In the genomic region with DNA sequence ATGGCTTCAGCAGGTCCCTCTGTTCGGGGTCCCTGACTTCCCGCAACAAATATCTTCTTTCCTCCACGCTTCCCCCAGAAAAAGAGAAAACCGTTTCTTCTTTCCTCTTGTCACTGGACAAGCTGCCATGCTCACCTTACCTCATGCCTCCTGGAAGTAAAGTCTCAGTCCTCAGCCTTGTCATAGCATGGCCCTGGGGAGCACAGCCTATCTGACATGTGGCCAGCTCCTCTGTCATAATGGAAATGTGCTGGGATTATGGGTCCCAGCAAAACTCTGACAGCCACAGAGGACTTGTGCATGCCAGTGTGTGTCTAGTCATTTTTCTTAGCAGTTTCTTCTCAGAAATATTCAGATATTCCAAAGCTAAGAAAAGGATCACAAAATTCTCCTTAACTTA, we compare ENCODE assay signal across 32 cellular contexts.
"Had no signal": no experiment of that assay in that cellular context is flagged by ENCODE, and none has a peak within 500 bp of the region (broad histone marks: within the 10 kb centered on the region; RNA-seq: fewer than 3 reads in every experiment).

No MANE protein-coding gene starts in this region.

- H3K27me3 Mint-ChIP-seq: activated B cell treated with CpG ODN at 0.5 μM for 24 hours had no signal

- H3K27ac Mint-ChIP-seq: activated B cell treated with CpG ODN at 0.5 μM for 24 hours; activated CD4-positive, alpha-beta memory T cell treated with anti-CD3 and anti-CD28 coated beads, Interleukin-2, amount 10 ng/mL, durations not matched to agents 7 days and 5 days; activated CD4-positive, alpha-beta T cell treated with anti-CD3 and anti-CD28 coated beads, Interleukin-2, amount 10 ng/mL, durations not matched to agents 7 days and 5 days; activated CD8-positive, alpha-beta memory T cell treated with anti-CD3 and anti-CD28 coated beads, Interleukin-2, amount 10 ng/mL, durations not matched to agents 7 days and 5 days; activated CD8-positive, alpha-beta T cell treated with anti-CD3 and anti-CD28 coated beads, Interleukin-2, amount 10 ng/mL, durations not matched to agents 7 days and 5 days; activated naive CD4-positive, alpha-beta T cell treated with anti-CD3 and anti-CD28 coated beads for 36 hours; activated naive CD4-positive, alpha-beta T cell treated with anti-CD3 and anti-CD28 coated beads, Interleukin-2, amount 50 U/mL, for 72 hours; activated naive CD8-positive, alpha-beta T cell treated with anti-CD3 and anti-CD28 coated beads for 36 hours; activated T-cell treated with anti-CD3 and anti-CD28 coated beads, Interleukin-2, amount 50 U/mL, for 72 hours; activated T-helper 1 cell treated with anti-CD3 and anti-CD28 coated beads, Interleukin-12 subunit alpha, Interleukin-12 subunit beta, Interleukin-2, Interleukin-4 antibody, amounts not matched to agents 30 ng/mL and 10 ng/mL and 1 ng/mL, durations not matched to agents 14 hours and 24 hours and 36 hours; activated T-helper 17 cell treated with anti-CD3 and anti-CD28 coated beads, Interleukin-2, amount 50 U/mL, for 72 hours; T-helper 1 cell treated with Interleukin-12 subunit alpha and Interleukin-12 subunit beta and Interleukin-4 antibody, amounts not matched to agents 30 μg/mL and 1 μg/mL, for 36 hours; T-helper 2 cell treated with Interferon-gamma antibody and Interleukin-4, amounts not matched to agents 5 μg/mL and 100 μg/mL, for 36 hours had no signal

- H3K4me1 Mint-ChIP-seq: activated T-helper 17 cell treated with anti-CD3 and anti-CD28 coated beads, Interleukin-2, amount 50 U/mL, for 72 hours had no signal

- ATAC-seq: activated CD8-positive, alpha-beta memory T cell treated with anti-CD3 and anti-CD28 coated beads, Interleukin-2, amount 10 ng/mL, durations not matched to agents 7 days and 5 days; activated CD8-positive, alpha-beta T cell treated with anti-CD3 and anti-CD28 coated beads, Interleukin-2, amount 10 ng/mL, durations not matched to agents 7 days and 5 days; activated naive CD4-positive, alpha-beta T cell treated with anti-CD3 and anti-CD28 coated beads, Interleukin-2, amount 50 U/mL, for 72 hours; activated T-cell treated with anti-CD3 and anti-CD28 coated beads, Interleukin-2, amount 50 U/mL, for 4 hours; activated T-cell treated with anti-CD3 and anti-CD28 coated beads, Interleukin-2, amount 50 U/mL, for 72 hours; activated T-helper 17 cell treated with anti-CD3 and anti-CD28 coated beads, Interleukin-2, amount 50 U/mL, for 72 hours; body of pancreas had no signal

- DNase-seq: activated B cell treated with CpG ODN at 0.5 μM for 24 hours; activated CD4-positive, alpha-beta memory T cell treated with anti-CD3 and anti-CD28 coated beads, Interleukin-2, amount 10 ng/mL, durations not matched to agents 7 days and 5 days; activated CD4-positive, alpha-beta T cell treated with anti-CD3 and anti-CD28 coated beads for 4 hours; activated CD4-positive, alpha-beta T cell treated with anti-CD3 and anti-CD28 coated beads, Interleukin-2, amount 10 ng/mL, durations not matched to agents 7 days and 5 days; activated CD4-positive, alpha-beta T cell treated with anti-CD3 and anti-CD28 coated beads, Interleukin-2, amount 50 U/mL, for 48 hours; activated CD4-positive, CD25-positive, alpha-beta regulatory T cell treated with anti-CD3 and anti-CD28 coated beads, Interleukin-2, amount 50 U/mL, for 72 hours; activated CD8-positive, alpha-beta memory T cell treated with anti-CD3 and anti-CD28 coated beads for 24 hours; activated CD8-positive, alpha-beta memory T cell treated with anti-CD3 and anti-CD28 coated beads, Interleukin-2, amount 10 ng/mL, durations not matched to agents 7 days and 5 days; activated CD8-positive, alpha-beta memory T cell treated with anti-CD3 and anti-CD28 coated beads, Interleukin-2, amount 50 U/mL, for 48 hours; activated CD8-positive, alpha-beta T cell treated with anti-CD3 and anti-CD28 coated beads, Interleukin-2, amount 10 ng/mL, durations not matched to agents 7 days and 5 days; activated effector memory CD4-positive, alpha-beta T cell treated with anti-CD3 and anti-CD28 coated beads, Interleukin-2, amount 50 U/mL, for 16 hours; activated gamma-delta T cell treated with Interleukin-2 at 50 U/mL for 16 hours; activated naive CD4-positive, alpha-beta T cell; activated naive CD4-positive, alpha-beta T cell treated with anti-CD3 and anti-CD28 coated beads for 36 hours; activated naive CD4-positive, alpha-beta T cell treated with anti-CD3 and anti-CD28 coated beads, Interleukin-2, amount 50 U/mL, for 16 hours; activated naive CD8-positive, alpha-beta T cell treated with anti-CD3 and anti-CD28 coated beads for 36 hours; activated T-cell treated with anti-CD3 and anti-CD28 coated beads, Interleukin-2, amount 50 U/mL, for 4 hours; activated T-cell treated with anti-CD3 and anti-CD28 coated beads, Interleukin-2, amount 50 U/mL, for 72 hours; adrenal gland; amniotic stem cell; aorta; body of pancreas; brain microvascular endothelial cell; central memory CD4-positive, alpha-beta T cell; T-helper 1 cell; T-helper 2 cell; T-helper 9 cell had no signal

- H3K4me3 Mint-ChIP-seq: activated B cell treated with CpG ODN at 0.5 μM for 24 hours; activated CD4-positive, alpha-beta memory T cell treated with anti-CD3 and anti-CD28 coated beads, Interleukin-2, amount 10 ng/mL, durations not matched to agents 7 days and 5 days; activated CD4-positive, alpha-beta T cell treated with anti-CD3 and anti-CD28 coated beads, Interleukin-2, amount 10 ng/mL, durations not matched to agents 7 days and 5 days; activated CD8-positive, alpha-beta memory T cell treated with anti-CD3 and anti-CD28 coated beads, Interleukin-2, amount 10 ng/mL, durations not matched to agents 7 days and 5 days; activated CD8-positive, alpha-beta T cell treated with anti-CD3 and anti-CD28 coated beads, Interleukin-2, amount 10 ng/mL, durations not matched to agents 7 days and 5 days; activated naive CD4-positive, alpha-beta T cell treated with anti-CD3 and anti-CD28 coated beads for 36 hours; activated naive CD8-positive, alpha-beta T cell treated with anti-CD3 and anti-CD28 coated beads for 36 hours; activated T-cell treated with anti-CD3 and anti-CD28 coated beads, Interleukin-2, amount 50 U/mL, for 4 hours; activated T-cell treated with anti-CD3 and anti-CD28 coated beads, Interleukin-2, amount 50 U/mL, for 72 hours; activated T-helper 1 cell treated with anti-CD3 and anti-CD28 coated beads, Interleukin-12 subunit alpha, Interleukin-12 subunit beta, Interleukin-2, Interleukin-4 antibody, amounts not matched to agents 30 ng/mL and 10 ng/mL and 1 ng/mL, durations not matched to agents 14 hours and 24 hours and 36 hours; activated T-helper 17 cell treated with anti-CD3 and anti-CD28 coated beads, Interleukin-2, amount 50 U/mL, for 72 hours; T-helper 1 cell treated with Interleukin-12 subunit alpha and Interleukin-12 subunit beta and Interleukin-4 antibody, amounts not matched to agents 30 μg/mL and 1 μg/mL, for 36 hours; T-helper 2 cell treated with Interferon-gamma antibody and Interleukin-4, amounts not matched to agents 5 μg/mL and 100 μg/mL, for 36 hours had no signal
